16 cellular contexts compared by ENCODE assay signal in the genomic region with DNA sequence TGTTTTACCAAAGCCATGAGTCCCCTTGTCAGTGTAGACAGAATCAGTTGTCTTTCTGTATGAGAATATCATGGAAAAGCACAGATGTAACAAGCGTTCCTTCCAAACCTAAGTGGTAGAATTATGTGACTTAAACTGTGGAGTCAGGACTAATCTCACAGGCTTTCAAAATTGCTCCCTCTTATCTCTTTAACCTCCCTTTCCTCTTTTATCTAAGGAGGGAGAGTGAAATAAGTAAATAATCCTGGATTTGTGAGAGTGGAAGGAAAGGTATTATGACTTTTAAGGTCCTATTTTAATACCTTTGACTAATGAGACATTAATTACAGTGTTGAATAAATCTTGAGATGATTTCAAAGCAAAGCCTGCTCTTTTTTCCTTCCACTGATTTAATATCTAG. TPM values are rescaled to one million over a fixed set of nuclear protein-coding genes. Genes with fewer than 3 reads are reported as not detected.
DNase-seq lines count a peak whose midpoint lies in the region; ATAC-seq and TF ChIP-seq lines count a peak whose summit lies in the region.
"Had no signal": no experiment of that assay in that cellular context is flagged by ENCODE, and none has a peak within 500 bp of the region (broad histone marks: within the 10 kb centered on the region; RNA-seq: fewer than 3 reads in every experiment).

No MANE protein-coding gene starts in this region.

- H3K9ac ChIP-seq in IMR-90 (ENCODE audit: low read depth, low read length), result no peak overlapping the region
- no peak overlapping the region for H3K9ac ChIP-seq in mesendoderm (ENCODE audit: low read length)
- H3K9ac ChIP-seq in smooth muscle cell (ENCODE audit: low read depth), result no peak overlapping the region

- no peaks in the 10 kb centered on the region; the same call in 1 of the 2 replicates for H3K27me3 ChIP-seq in IMR-90 (ENCODE audit: control insufficient read depth, insufficient read depth, low read length)
- no peaks in the 10 kb centered on the region for H3K27me3 ChIP-seq in Panc1 (ENCODE audit: control insufficient read depth, insufficient read depth, low read length)
- H3K27me3 ChIP-seq in mesendoderm (ENCODE audit: insufficient read depth, low read length, poor library complexity), result no peaks in the 10 kb centered on the region
- no peaks in the 10 kb centered on the region for H3K27me3 ChIP-seq in smooth muscle cell (ENCODE audit: low read depth)

- H3K23ac ChIP-seq in IMR-90 (ENCODE audit: low read depth, low read length), result no peak overlapping the region
- no peak overlapping the region for H3K23ac ChIP-seq in mesendoderm (ENCODE audit: low read length)

- ATAC-seq in IMR-90 (ENCODE audit: low read depth) (no peak), Panc1 (no peak), HG03442 (IDR thresholded peaks at IDR 0.05; ENCODE audit: unreplicated experiment) (no peak)

- CTCF ChIA-PET in IMR-90 (lab: Yijun Ruan, JAX) (interaction anchor here (1.1 kb wide), 1 partner anchor 24 kb away, joined by 3 read pairs; no protein-coding TSS in a partner anchor), Panc1 (lab: Charles Lee) (interaction anchor here (0.6 kb wide), 1 partner anchor 200 kb away, joined by 3 read pairs; no protein-coding TSS in a partner anchor)

- H4K20me1 ChIP-seq in IMR-90 (ENCODE audit: insufficient read depth, low read length) (peaks cover 5% of the 10 kb centered on the region; the same call in 1 of the 2 replicates), smooth muscle cell (ENCODE audit: low read depth) (no peaks in the 10 kb centered on the region)

- H3K4me3 ChIP-seq in IMR-90 (ENCODE audit: insufficient read depth, low read depth, low read length), result no peak overlapping the region
- no peak overlapping the region for H3K4me3 ChIP-seq in Panc1 (ENCODE audit: low read depth in 2 of 2, low read length in 2 of 2)
- H3K4me3 ChIP-seq in mesendoderm (ENCODE audit: low read length), result no peak overlapping the region
- H3K4me3 ChIP-seq in smooth muscle cell, result no peak overlapping the region

- BruUV-seq in IMR-90 (replicated peaks; lab: Mats Ljungman, UMichigan), result no TSS peak
- BruUV-seq in Panc1 (replicated peaks; lab: Mats Ljungman, UMichigan), result no TSS peak

- in situ Hi-C loops in IMR-90 (cut with MboI; ENCODE audit: low sequenced_read_pairs) (no loop called here), Panc1 (cut with HindIII; ENCODE audit: low pct_unique_long_range_greater_than_20kb, low sequenced_read_pairs) (no loop called here)

- H2AK5ac ChIP-seq in IMR-90 (ENCODE audit: low read depth, low read length) (no peak overlapping the region), mesendoderm (ENCODE audit: low read length) (no peak overlapping the region)

- no peak overlapping the region for H2AK9ac ChIP-seq in IMR-90 (replicated peaks; ENCODE audit: low read depth, low read length, poor library complexity)

- peaks cover 13% of the 10 kb centered on the region for H3F3A ChIP-seq in smooth muscle cell (ENCODE audit: low read depth)

- H3K79me2 ChIP-seq in mesendoderm (ENCODE audit: control insufficient read depth, insufficient read depth, low read length), result no peaks in the 10 kb centered on the region
- no peaks in the 10 kb centered on the region for H3K79me2 ChIP-seq in smooth muscle cell (ENCODE audit: low read depth)

- POLR2A ChIA-PET in IMR-90 (lab: Charles Lee; ENCODE audit: unreplicated experiment), result no interaction called here
- POLR2A ChIA-PET in Panc1 (lab: Charles Lee), result no interaction called here

- no peaks in the 10 kb centered on the region for H3K9me3 ChIP-seq in IMR-90 (ENCODE audit: control insufficient read depth, insufficient read depth, low read length)
- no peaks in the 10 kb centered on the region for H3K9me3 ChIP-seq in Panc1 (ENCODE audit: control insufficient read depth, insufficient read depth, low read depth, low read length)
- H3K9me3 ChIP-seq in smooth muscle cell (replicated peaks; ENCODE audit: low read depth), result no peaks in the 10 kb centered on the region

- H4K5ac ChIP-seq in IMR-90 (ENCODE audit: low read depth, low read length) (peak overlapping the region; percentile 10; the same call in 1 of the 2 replicates), mesendoderm (ENCODE audit: low read length) (no peak overlapping the region)

- no peak for DNase-seq in IMR-90
- no peak for DNase-seq in Panc1 (ENCODE audit: low read depth, low spot score)
- DNase-seq in mesendoderm, result peak; percentile 41
- no peak for DNase-seq in smooth muscle cell (lab: John Stamatoyannopoulos, UW; ENCODE audit: unreplicated experiment)
- DNase-seq in NCI-H510A treated with DMSO at 0.1 percent for 48 hours (lab: John Stamatoyannopoulos, UW), result no peak
- DNase-seq in erythroblast (lab: John Stamatoyannopoulos, UW), result no peak
- DNase-seq: ACHN, AML-193, H7, NCI-H1105 treated with DMSO at 0.1 percent for 48 hours, NCI-H1694 treated with DMSO at 0.1 percent for 48 hours, NCI-H2107, NCI-H774, SHP77 had no signal

- H3K9me1 ChIP-seq in IMR-90 (ENCODE audit: insufficient read depth, low read length), result peaks cover 2% of the 10 kb centered on the region

- H3K36me3 ChIP-seq in IMR-90 (ENCODE audit: control insufficient read depth, insufficient read depth, low read length) (no peaks in the 10 kb centered on the region), Panc1 (ENCODE audit: control insufficient read depth, insufficient read depth, low read length) (no peaks in the 10 kb centered on the region), mesendoderm (ENCODE audit: control insufficient read depth, insufficient read depth, low read length) (no peaks in the 10 kb centered on the region), smooth muscle cell (ENCODE audit: low read depth) (no peaks in the 10 kb centered on the region)

- dilution Hi-C loops in IMR-90 (cut with HindIII; ENCODE audit: low sequenced_read_pairs, unreplicated experiment), result no loop called here

- no peak overlapping the region for H3K14ac ChIP-seq in IMR-90 (replicated peaks; ENCODE audit: low read depth, low read length)

- H3K4me2 ChIP-seq in IMR-90 (ENCODE audit: low read depth, low read length), result no peak overlapping the region
- H3K4me2 ChIP-seq in mesendoderm (ENCODE audit: low read length), result no peak overlapping the region
- peak overlapping the region; percentile 28 for H3K4me2 ChIP-seq in smooth muscle cell

- H2BK15ac ChIP-seq in IMR-90 (ENCODE audit: low read depth, low read length) (0 out of 3 replicates have a peak overlapping the region, but pooled peaks have one; percentile 6), mesendoderm (replicated peaks; ENCODE audit: low read depth) (no peak overlapping the region)

- no peak overlapping the region; the same call in 1 of the 2 replicates for H3K4ac ChIP-seq in IMR-90 (ENCODE audit: low read depth, low read length)
- H3K4ac ChIP-seq in mesendoderm (ENCODE audit: low read depth, low read length), result no peak overlapping the region

- no CpG with 5 or more reads among the region's 1 CpG for WGBS in IMR-90 (ENCODE audit: extremely low coverage in 2 of 2, insufficient read length in 1 of 2), 2 experiments
- no CpG with 5 or more reads among the region's 1 CpG for WGBS in mesendoderm (ENCODE audit: extremely low coverage, insufficient coverage, low lambda C conversion rate)
- WGBS in smooth muscle cell (ENCODE audit: low lambda C conversion rate), result 12% methylated on average over 1 of the region's 1 CpG

- TF ChIP-seq CTCF in IMR-90 (conservative IDR thresholded peaks at IDR 0.05; ENCODE audit: low read depth, low read length) (no peak), Panc1 (IDR thresholded peaks at IDR 0.05) (no peak), smooth muscle cell (IDR thresholded peaks at IDR 0.05; ENCODE audit: borderline replicate concordance, insufficient read depth, poor library complexity, severe bottlenecking) (no peak)

- TF ChIP-seq POLR2A in IMR-90 (IDR thresholded peaks at IDR 0.05; ENCODE audit: low read depth, low read length) (no peak), erythroblast (IDR thresholded peaks at IDR 0.05; ENCODE audit: low read length) (no peak)

- H3K79me1 ChIP-seq in IMR-90 (ENCODE audit: low read depth in 1 of 2, low read length in 2 of 2) (no peaks in the 10 kb centered on the region), mesendoderm (ENCODE audit: low read length) (no peaks in the 10 kb centered on the region)

- no peak overlapping the region for H4K91ac ChIP-seq in IMR-90 (ENCODE audit: insufficient read depth, low read depth, low read length)

- no peak for TF ChIP-seq RAD21 in IMR-90 (IDR thresholded peaks at IDR 0.05; ENCODE audit: low read length)

- H4K8ac ChIP-seq in IMR-90 (ENCODE audit: low read depth in 2 of 2, low read length in 2 of 2) (no peak overlapping the region; a peak in 1 of 4 replicates), mesendoderm (ENCODE audit: low read depth, low read length) (no peak overlapping the region)

- H3K27ac ChIP-seq in IMR-90 (ENCODE audit: insufficient read depth, low read length), result no peak overlapping the region
- H3K27ac ChIP-seq in Panc1 (ENCODE audit: low read length), result peak overlapping the region; percentile 5; the same call in 1 of the 2 replicates
- H3K27ac ChIP-seq in mesendoderm (ENCODE audit: low read depth, low read length), result no peak overlapping the region
- H3K27ac ChIP-seq in smooth muscle cell (ENCODE audit: low read depth), result no peak overlapping the region
- H3K27ac ChIP-seq: HL-60 had no signal

- H3K56ac ChIP-seq in IMR-90 (ENCODE audit: extremely low read depth, insufficient read depth, low read length) (no peak overlapping the region), mesendoderm (ENCODE audit: low read length) (no peak overlapping the region)

- H2BK5ac ChIP-seq in IMR-90 (ENCODE audit: low read depth, low read length, poor library complexity, severe bottlenecking) (no peak overlapping the region), mesendoderm (ENCODE audit: low read length) (no peak overlapping the region)

- H3K4me1 ChIP-seq in IMR-90 (ENCODE audit: control insufficient read depth, insufficient read depth, low read length), result peaks cover 11% of the 10 kb centered on the region
- peaks cover 4% of the 10 kb centered on the region for H3K4me1 ChIP-seq in Panc1 (ENCODE audit: control insufficient read depth, insufficient read depth, low read length)
- H3K4me1 ChIP-seq in mesendoderm (ENCODE audit: control insufficient read depth, low read depth, low read length), result peaks cover 16% of the 10 kb centered on the region
- peaks cover 3% of the 10 kb centered on the region for H3K4me1 ChIP-seq in smooth muscle cell (ENCODE audit: low read depth)

- H2BK120ac ChIP-seq in IMR-90 (ENCODE audit: low read depth, low read length), result no peak overlapping the region
- H2BK120ac ChIP-seq in mesendoderm (ENCODE audit: low read depth, low read length), result no peak overlapping the region

- no peak overlapping the region for H2BK20ac ChIP-seq in IMR-90 (ENCODE audit: low read depth, low read length)

- H2AFZ ChIP-seq in IMR-90 (replicated peaks; ENCODE audit: low read length, poor library complexity) (no peak overlapping the region), smooth muscle cell (ENCODE audit: low read depth) (no peak overlapping the region)

- H3K18ac ChIP-seq in IMR-90 (ENCODE audit: low read depth, low read length), result peak overlapping the region; percentile 51
- H3K18ac ChIP-seq in mesendoderm (ENCODE audit: low read length), result peak overlapping the region; percentile 78

- intact Hi-C loops in IMR-90 (cut with micrococcal nuclease), result loop anchor here (5.0 kb wide), 2 partner anchors 113 to 198 kb away; no protein-coding TSS in a partner anchor
- intact Hi-C loops in Panc1 (cut with micrococcal nuclease; ENCODE audit: unreplicated experiment), result no loop called here

RNA-seq across cellular contexts. Expression of gene LIFR, which starts 52.4 kb away (rescaled TPM):
- 10.4 and 13.9 TPM in 2 replicates for total RNA-seq in IMR-90 (2012; rRNA removed)
- polyA plus RNA-seq in IMR-90 (2012; rRNA removed), result 1.6 and 1.9 TPM in 2 replicates
- polyA plus RNA-seq in IMR-90 (2012; cell fraction: cytosol; rRNA removed), result 0.35 and 0.54 TPM in 2 replicates
- 0.50 and 4.3 TPM in 2 replicates for polyA plus RNA-seq in IMR-90 (2012; cell fraction: nucleus; rRNA removed; ENCODE audit: low replicate concordance)
- total RNA-seq in Panc1 (2021; ENCODE audit: unreplicated experiment), result 91.3 TPM
- 20.6 TPM for polyA plus RNA-seq in Panc1 (2012; ENCODE audit: insufficient read length)
- 5.4 TPM for polyA plus RNA-seq in mesendoderm (2013, experiment 1 of 2)
- 5.0 TPM for polyA plus RNA-seq in mesendoderm (2013, experiment 2 of 2)
- total RNA-seq in smooth muscle cell, result 29.2 and 38.9 TPM in 2 replicates
- polyA plus RNA-seq in smooth muscle cell, result 14.3 and 17.7 TPM in 2 replicates
